1 cellular context compared by ENCODE assay signal in the genomic region with DNA sequence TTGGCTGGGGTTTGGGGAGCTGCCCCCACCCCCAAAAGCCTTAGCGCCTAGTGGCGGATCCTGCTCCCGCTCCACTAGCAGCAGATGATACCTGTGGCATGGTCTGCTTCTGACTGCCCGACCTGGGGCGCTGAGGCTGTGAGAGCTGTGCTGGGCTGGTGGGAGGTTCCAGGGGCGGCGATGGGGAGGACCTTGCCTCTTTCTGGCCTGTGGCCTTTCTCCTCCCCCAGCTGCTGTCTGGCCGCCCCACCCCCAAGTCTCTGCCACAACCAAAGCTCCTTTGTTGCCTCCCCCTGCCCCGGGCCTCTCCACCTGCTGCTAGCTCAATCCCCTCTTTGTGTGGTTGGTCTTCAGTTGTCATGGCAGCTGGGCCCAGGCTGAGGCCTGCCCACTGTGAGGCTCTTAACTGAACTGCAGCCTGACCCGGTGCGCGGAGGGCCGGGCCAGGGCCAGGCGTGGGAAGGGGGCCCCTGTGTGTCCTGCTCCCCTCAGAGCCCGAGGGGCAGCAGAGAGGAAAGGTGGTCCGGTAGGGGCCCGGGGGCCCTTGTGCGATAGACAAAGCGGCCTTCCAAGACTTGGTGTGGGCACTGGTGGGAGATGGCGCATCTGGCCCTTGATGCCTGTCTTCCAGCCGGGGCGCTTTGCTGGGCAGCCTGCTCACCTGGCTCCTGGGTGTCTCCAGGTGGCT.
A peak's percentile ranks its signal among the peaks of the same experiment; 100 is the strongest.
TF ChIP-seq lines count a peak whose summit lies in the region.

No MANE protein-coding gene starts in this region.

TF ChIP-seq in HepG2, 621 proteins besides CTCF, POLR2A, EP300 and RAD21 (continued from another document and continues in another):
- TF ChIP-seq, protein P1, sequence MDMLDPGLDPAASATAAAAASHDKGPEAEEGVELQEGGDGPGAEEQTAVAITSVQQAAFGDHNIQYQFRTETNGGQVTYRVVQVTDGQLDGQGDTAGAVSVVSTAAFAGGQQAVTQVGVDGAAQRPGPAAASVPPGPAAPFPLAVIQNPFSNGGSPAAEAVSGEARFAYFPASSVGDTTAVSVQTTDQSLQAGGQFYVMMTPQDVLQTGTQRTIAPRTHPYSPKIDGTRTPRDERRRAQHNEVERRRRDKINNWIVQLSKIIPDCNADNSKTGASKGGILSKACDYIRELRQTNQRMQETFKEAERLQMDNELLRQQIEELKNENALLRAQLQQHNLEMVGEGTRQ (IDR thresholded peaks at IDR 0.05; ENCODE audit: low read depth, low read length): no peak
- TF ChIP-seq, protein P1 (CRISPR knock-in tag; IDR thresholded peaks at IDR 0.05; ENCODE audit: borderline replicate concordance): no peak
- TF ChIP-seq MTERF4 (CRISPR knock-in tag; IDR thresholded peaks at IDR 0.05) (peak; percentile 23; the same call in 1 of the 2 replicates), UBTF (CRISPR knock-in tag; IDR thresholded peaks at IDR 0.05) (peak; percentile 79), YEATS2 (CRISPR knock-in tag; IDR thresholded peaks at IDR 0.05; ENCODE audit: borderline replicate concordance) (peak; percentile 67; the same call in 1 of the 2 replicates), KLF15 (CRISPR knock-in tag; IDR thresholded peaks at IDR 0.05; ENCODE audit: borderline replicate concordance) (peak; percentile 66; the same call in 1 of the 2 replicates), GATAD2A (CRISPR knock-in tag; IDR thresholded peaks at IDR 0.05) (peak; percentile 64), ZNF652 (CRISPR knock-in tag; IDR thresholded peaks at IDR 0.05; ENCODE audit: borderline replicate concordance, low read depth) (no peak), NFYC (CRISPR knock-in tag; IDR thresholded peaks at IDR 0.05) (peak; percentile 40; the same call in 1 of the 2 replicates), RERE (CRISPR knock-in tag; IDR thresholded peaks at IDR 0.05; ENCODE audit: low read depth) (peak; percentile 51; the same call in 1 of the 2 replicates), FOXP1 (IDR thresholded peaks at IDR 0.05) (peak; percentile 53; the same call in 1 of the 2 replicates), FOXP1 (CRISPR knock-in tag; IDR thresholded peaks at IDR 0.05) (no peak), TMF1 (CRISPR knock-in tag; IDR thresholded peaks at IDR 0.05; ENCODE audit: low read depth) (no peak), ZBTB7A (CRISPR knock-in tag; IDR thresholded peaks at IDR 0.05) (no peak; the same call in none of the 2 replicates), AHDC1 (CRISPR knock-in tag; IDR thresholded peaks at IDR 0.05; ENCODE audit: borderline replicate concordance) (peak; percentile 29; the same call in 1 of the 2 replicates), SP1 (IDR thresholded peaks at IDR 0.05) (no peak), SP1 (CRISPR knock-in tag; IDR thresholded peaks at IDR 0.05) (peak; percentile 58), MLX (CRISPR knock-in tag; IDR thresholded peaks at IDR 0.05) (no peak; the same call in 1 of the 2 replicates), ZNF788 (CRISPR knock-in tag; IDR thresholded peaks at IDR 0.05; ENCODE audit: borderline replicate concordance) (peak; percentile 90), NR2F1 (CRISPR knock-in tag; IDR thresholded peaks at IDR 0.05) (peak in 1 of 2 experiments; percentile 47; a peak in 1 of 4 replicates)
- TF ChIP-seq, protein P2, sequence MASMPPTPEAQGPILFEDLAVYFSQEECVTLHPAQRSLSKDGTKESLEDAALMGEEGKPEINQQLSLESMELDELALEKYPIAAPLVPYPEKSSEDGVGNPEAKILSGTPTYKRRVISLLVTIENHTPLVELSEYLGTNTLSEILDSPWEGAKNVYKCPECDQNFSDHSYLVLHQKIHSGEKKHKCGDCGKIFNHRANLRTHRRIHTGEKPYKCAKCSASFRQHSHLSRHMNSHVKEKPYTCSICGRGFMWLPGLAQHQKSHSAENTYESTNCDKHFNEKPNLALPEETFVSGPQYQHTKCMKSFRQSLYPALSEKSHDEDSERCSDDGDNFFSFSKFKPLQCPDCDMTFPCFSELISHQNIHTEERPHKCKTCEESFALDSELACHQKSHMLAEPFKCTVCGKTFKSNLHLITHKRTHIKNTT (CRISPR knock-in tag; IDR thresholded peaks at IDR 0.05): no peak
- TF ChIP-seq, protein P3, sequence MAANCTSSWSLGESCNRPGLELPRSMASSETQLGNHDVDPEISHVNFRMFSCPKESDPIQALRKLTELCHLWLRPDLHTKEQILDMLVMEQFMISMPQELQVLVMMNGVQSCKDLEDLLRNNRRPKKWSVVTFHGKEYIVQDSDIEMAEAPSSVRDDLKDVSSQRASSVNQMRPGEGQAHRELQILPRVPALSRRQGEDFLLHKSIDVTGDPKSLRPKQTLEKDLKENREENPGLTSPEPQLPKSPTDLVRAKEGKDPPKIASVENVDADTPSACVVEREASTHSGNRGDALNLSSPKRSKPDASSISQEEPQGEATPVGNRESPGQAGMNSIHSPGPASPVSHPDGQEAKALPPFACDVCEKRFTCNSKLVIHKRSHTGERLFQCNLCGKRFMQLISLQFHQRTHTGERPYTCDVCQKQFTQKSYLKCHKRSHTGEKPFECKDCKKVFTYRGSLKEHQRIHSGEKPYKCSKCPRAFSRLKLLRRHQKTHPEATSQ (CRISPR knock-in tag; IDR thresholded peaks at IDR 0.05; ENCODE audit: borderline replicate concordance): no peak
- TF ChIP-seq, protein P4, sequence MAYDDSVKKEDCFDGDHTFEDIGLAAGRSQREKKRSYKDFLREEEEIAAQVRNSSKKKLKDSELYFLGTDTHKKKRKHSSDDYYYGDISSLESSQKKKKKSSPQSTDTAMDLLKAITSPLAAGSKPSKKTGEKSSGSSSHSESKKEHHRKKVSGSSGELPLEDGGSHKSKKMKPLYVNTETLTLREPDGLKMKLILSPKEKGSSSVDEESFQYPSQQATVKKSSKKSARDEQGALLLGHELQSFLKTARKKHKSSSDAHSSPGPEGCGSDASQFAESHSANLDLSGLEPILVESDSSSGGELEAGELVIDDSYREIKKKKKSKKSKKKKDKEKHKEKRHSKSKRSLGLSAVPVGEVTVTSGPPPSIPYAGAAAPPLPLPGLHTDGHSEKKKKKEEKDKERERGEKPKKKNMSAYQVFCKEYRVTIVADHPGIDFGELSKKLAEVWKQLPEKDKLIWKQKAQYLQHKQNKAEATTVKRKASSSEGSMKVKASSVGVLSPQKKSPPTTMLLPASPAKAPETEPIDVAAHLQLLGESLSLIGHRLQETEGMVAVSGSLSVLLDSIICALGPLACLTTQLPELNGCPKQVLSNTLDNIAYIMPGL (CRISPR knock-in tag; IDR thresholded peaks at IDR 0.05; ENCODE audit: borderline replicate concordance in 1 of 2, low read depth in 1 of 2): peak in 1 of 2 experiments; percentile 70; a peak in 1 of 4 replicates
